18 cellular contexts compared by ENCODE assay signal in genomic region chr1:180165096-180165495, GRCh38.
"Had no signal": no experiment of that assay in that cellular context is flagged by ENCODE, and none has a peak within 500 bp of the region (broad histone marks: within the 10 kb centered on the region; RNA-seq: fewer than 3 reads in every experiment).

No MANE protein-coding gene starts in this region.

- H3K27me3 Mint-ChIP-seq: activated CD4-positive, alpha-beta T cell treated with anti-CD3 and anti-CD28 coated beads, Interleukin-2, amount 10 ng/mL, durations not matched to agents 7 days and 5 days; activated naive CD8-positive, alpha-beta T cell treated with anti-CD3 and anti-CD28 coated beads, Interleukin-2, amount 50 U/mL, for 24 hours; stimulated activated memory B cell treated with anti-CD40 and anti-IgM and Interleukin-4, amounts not matched to agents 10 μg/mL and 1 μg/mL and 100 μg/mL, for 72 hours; T-cell had no signal

- H3K4me3 ChIP-seq: coronary artery, heart right ventricle, prostate gland, right lobe of liver, thoracic aorta had no signal

- H3K36me3 ChIP-seq: prostate gland, right lobe of liver, thoracic aorta had no signal

- DNase-seq: activated CD4-positive, alpha-beta T cell treated with anti-CD3 and anti-CD28 coated beads, Interleukin-2, amount 10 ng/mL, durations not matched to agents 7 days and 5 days; activated naive CD4-positive, alpha-beta T cell treated with Interleukin-2 at 50 U/mL for 16 hours; activated naive CD8-positive, alpha-beta T cell treated with anti-CD3 and anti-CD28 coated beads, Interleukin-2, amount 50 U/mL, for 24 hours; brain microvascular endothelial cell; heart right ventricle; nephron progenitor cell; right lobe of liver; stimulated activated CD4-positive, alpha-beta T cell treated with anti-CD3 and anti-CD28 coated beads, Interleukin-4, amount 100 ng/mL, for 4 hours; T-cell; T-helper 9 cell had no signal

- H3K36me3 Mint-ChIP-seq: T-cell had no signal

- H3K4me3 Mint-ChIP-seq: activated CD4-positive, alpha-beta T cell treated with anti-CD3 and anti-CD28 coated beads, Interleukin-2, amount 10 ng/mL, durations not matched to agents 7 days and 5 days; activated naive CD8-positive, alpha-beta T cell treated with anti-CD3 and anti-CD28 coated beads, Interleukin-2, amount 50 U/mL, for 24 hours; activated T-helper 1 cell treated with anti-CD3 and anti-CD28 coated beads, Interleukin-12 subunit alpha, Interleukin-12 subunit beta, Interleukin-2, Interleukin-4 antibody, amounts not matched to agents 30 ng/mL and 10 ng/mL and 1 ng/mL, durations not matched to agents 14 hours and 24 hours and 36 hours; mesothelial cell of epicardium; nephron progenitor cell; stimulated activated memory B cell treated with anti-CD40 and anti-IgM and Interleukin-4, amounts not matched to agents 10 μg/mL and 1 μg/mL and 100 μg/mL, for 72 hours; T-cell had no signal

- H3K9me3 Mint-ChIP-seq: activated CD4-positive, alpha-beta T cell treated with anti-CD3 and anti-CD28 coated beads, Interleukin-2, amount 10 ng/mL, durations not matched to agents 7 days and 5 days; activated naive CD8-positive, alpha-beta T cell treated with anti-CD3 and anti-CD28 coated beads, Interleukin-2, amount 50 U/mL, for 24 hours; activated T-helper 1 cell treated with anti-CD3 and anti-CD28 coated beads, Interleukin-12 subunit alpha, Interleukin-12 subunit beta, Interleukin-2, Interleukin-4 antibody, amounts not matched to agents 30 ng/mL and 10 ng/mL and 1 ng/mL, durations not matched to agents 14 hours and 24 hours and 36 hours; mesothelial cell of epicardium; nephron progenitor cell; stimulated activated memory B cell treated with anti-CD40 and anti-IgM and Interleukin-4, amounts not matched to agents 10 μg/mL and 1 μg/mL and 100 μg/mL, for 72 hours; T-cell had no signal

- H3K27ac Mint-ChIP-seq: activated CD4-positive, alpha-beta T cell treated with anti-CD3 and anti-CD28 coated beads, Interleukin-2, amount 10 ng/mL, durations not matched to agents 7 days and 5 days; activated naive CD8-positive, alpha-beta T cell treated with anti-CD3 and anti-CD28 coated beads, Interleukin-2, amount 50 U/mL, for 24 hours; activated T-helper 1 cell treated with anti-CD3 and anti-CD28 coated beads, Interleukin-12 subunit alpha, Interleukin-12 subunit beta, Interleukin-2, Interleukin-4 antibody, amounts not matched to agents 30 ng/mL and 10 ng/mL and 1 ng/mL, durations not matched to agents 14 hours and 24 hours and 36 hours; mesothelial cell of epicardium; nephron progenitor cell; stimulated activated memory B cell treated with anti-CD40 and anti-IgM and Interleukin-4, amounts not matched to agents 10 μg/mL and 1 μg/mL and 100 μg/mL, for 72 hours; T-cell had no signal

- H3K4me1 ChIP-seq: prostate gland had no signal

- H3K27me3 ChIP-seq: brain microvascular endothelial cell, heart right ventricle had no signal

- ATAC-seq: activated naive CD8-positive, alpha-beta T cell treated with anti-CD3 and anti-CD28 coated beads, Interleukin-2, amount 50 U/mL, for 24 hours; esophagus mucosa; heart right ventricle; right lobe of liver; SK-N-SH treated with all-trans-retinoic acid at 6 μM for 48 hours; stimulated activated memory B cell treated with anti-CD40 and anti-IgM and Interleukin-4, amounts not matched to agents 10 μg/mL and 1 μg/mL and 100 μg/mL, for 72 hours; T-cell had no signal

- H3K9me3 ChIP-seq: heart right ventricle, prostate gland, right lobe of liver, thoracic aorta had no signal

- H3K27ac ChIP-seq: brain microvascular endothelial cell, coronary artery, heart right ventricle, prostate gland, right lobe of liver, thoracic aorta had no signal
